ENCODE assay signal across 11 cellular contexts in genomic region chr2:43192939-43193651, GRCh38. TPM values are rescaled to one million over a fixed set of nuclear protein-coding genes. Genes with fewer than 3 reads are reported as not detected.
DNase-seq lines count a peak whose midpoint lies in the region; ATAC-seq and TF ChIP-seq lines count a peak whose summit lies in the region.
"Had no signal": no experiment of that assay in that cellular context is flagged by ENCODE, and none has a peak within 500 bp of the region (broad histone marks: within the 10 kb centered on the region; RNA-seq: fewer than 3 reads in every experiment).

No MANE protein-coding gene starts in this region.

- POLR2A ChIA-PET in Caco-2 (lab: Charles Lee) = interaction anchor here (0.5 to 2.1 kb wide), 2 partner anchors 26 to 31 kb away, joined by 3 to 24 read pairs; no protein-coding TSS in a partner anchor

- H3K4me3 Mint-ChIP-seq in Caco-2 (ENCODE audit: unreplicated experiment) (peak overlapping the region; percentile 16), endodermal cell (no peak overlapping the region)

- 91 to 100% methylated on average over 6 to 10 of the region's 10 CpGs for WGBS in endodermal cell (ENCODE audit: insufficient coverage in 1 of 2, insufficient read length in 1 of 2), 2 experiments

- H3K36me3 Mint-ChIP-seq in Caco-2 (ENCODE audit: insufficient read depth, unreplicated experiment) (peaks cover 38% of the 10 kb centered on the region), endodermal cell (ENCODE audit: low read depth) (no peaks in the 10 kb centered on the region)

- ATAC-seq in sciatic nerve (no peak), HG03457 (IDR thresholded peaks at IDR 0.05; ENCODE audit: unreplicated experiment) (no peak)
- ATAC-seq: PC-3 had no signal

- CTCF ChIA-PET in Caco-2 (lab: Charles Lee) = interaction anchor here (0.6 to 2.6 kb wide), 6 partner anchors 15 to 218 kb away, joined by 3 to 12 read pairs (median 4); no protein-coding TSS in a partner anchor

- no peaks in the 10 kb centered on the region for H3K9me3 ChIP-seq in Caco-2
- no peaks in the 10 kb centered on the region for H3K9me3 ChIP-seq in Peyer's patch
- H3K9me3 ChIP-seq in endodermal cell (ENCODE audit: control insufficient read depth, low read length) = no peaks in the 10 kb centered on the region
- no peaks in the 10 kb centered on the region for H3K9me3 ChIP-seq in neutrophil
- H3K9me3 ChIP-seq in BE2C = no peaks in the 10 kb centered on the region; the same call in 1 of the 2 replicates

- intact Hi-C loops in Caco-2 (cut with micrococcal nuclease; ENCODE audit: unreplicated experiment) (loop anchor here (2.0 kb wide), 1 partner anchor 14 kb away; no protein-coding TSS in a partner anchor), sciatic nerve (cut with DNase I) (no loop called here)

- no peaks in the 10 kb centered on the region for H3K27me3 ChIP-seq in Caco-2 (replicated peaks; ENCODE audit: control insufficient read depth, insufficient read depth, low read length)
- no peaks in the 10 kb centered on the region for H3K27me3 ChIP-seq in Peyer's patch
- H3K27me3 ChIP-seq in endodermal cell (ENCODE audit: control insufficient read depth, insufficient read depth, low read length, poor library complexity, severe bottlenecking) = no peaks in the 10 kb centered on the region
- H3K27me3 ChIP-seq in neutrophil = no peaks in the 10 kb centered on the region
- no peaks in the 10 kb centered on the region for H3K27me3 ChIP-seq in BE2C

- BruUV-seq in Caco-2 (replicated peaks; lab: Mats Ljungman, UMichigan) = no TSS peak

- DNase-seq in Caco-2 (peak; percentile 49 to 73), Peyer's patch (peak in 1 of 3 donors; percentile 66), endodermal cell (no peak), sciatic nerve (ENCODE audit: low spot score) (no peak), BE2C (no peak)
- DNase-seq: central memory CD4-positive, alpha-beta T cell; NCI-H2081 treated with DMSO at 0.1 percent for 48 hours; PC-3 had no signal

- TF ChIP-seq CTCF in Caco-2 (IDR thresholded peaks at IDR 0.05; ENCODE audit: insufficient read depth in 1 of 2, low read depth in 1 of 2, low read length in 1 of 2, severe bottlenecking in 1 of 2, unreplicated experiment in 1 of 2) (no peak), Peyer's patch (IDR thresholded peaks at IDR 0.05) (no peak), endodermal cell (conservative IDR thresholded peaks at IDR 0.05) (no peak), neutrophil (IDR thresholded peaks at IDR 0.05) (no peak), BE2C (IDR thresholded peaks at IDR 0.05; ENCODE audit: low read depth, low read length) (no peak)

- no peaks in the 10 kb centered on the region for H3K9me3 Mint-ChIP-seq in Caco-2 (ENCODE audit: unreplicated experiment)
- no peaks in the 10 kb centered on the region for H3K9me3 Mint-ChIP-seq in endodermal cell

- H3K9ac ChIP-seq in endodermal cell (ENCODE audit: extremely low read depth, low read length, poor library complexity, severe bottlenecking) = no peak overlapping the region

- H3K4me1 ChIP-seq in Caco-2 (peaks cover 76% of the 10 kb centered on the region), Peyer's patch (peaks cover 4 to 49% (median 21%) of the 10 kb centered on the region in 4 donors), endodermal cell (ENCODE audit: control insufficient read depth, insufficient read depth, low read length) (peaks cover 9% of the 10 kb centered on the region), neutrophil (ENCODE audit: control insufficient read depth in 1 of 2, insufficient read depth in 1 of 2, low read depth in 1 of 2, low read length in 1 of 2) (peaks cover 56 to 64% of the 10 kb centered on the region in 2 experiments), BE2C (no peaks in the 10 kb centered on the region)

- H3K4me1 Mint-ChIP-seq in Caco-2 (ENCODE audit: low read depth, unreplicated experiment) (peaks cover 62% of the 10 kb centered on the region), endodermal cell (peaks cover 40% of the 10 kb centered on the region)

- H3K4me3 ChIP-seq in Caco-2 (ENCODE audit: low read depth, low read length) (no peak overlapping the region), Peyer's patch (no peak overlapping the region), endodermal cell (ENCODE audit: low read length) (no peak overlapping the region), neutrophil (ENCODE audit: low read depth in 1 of 2, low read length in 1 of 2) (no peak overlapping the region), BE2C (ENCODE audit: low read depth, low read length) (no peak overlapping the region)
- H3K4me3 ChIP-seq: GM12878 had no signal

- H3K27ac Mint-ChIP-seq in Caco-2 (ENCODE audit: unreplicated experiment) (peak overlapping the region; percentile 91), endodermal cell (peak overlapping the region; percentile 94)

- H3K27me3 Mint-ChIP-seq in Caco-2 (ENCODE audit: insufficient read depth, unreplicated experiment) = no peaks in the 10 kb centered on the region
- no peaks in the 10 kb centered on the region for H3K27me3 Mint-ChIP-seq in endodermal cell (ENCODE audit: insufficient read depth)

- TF ChIP-seq POLR2A in Peyer's patch (IDR thresholded peaks at IDR 0.05) = peak in 1 of 2 donors; percentile 14

- H3K27ac ChIP-seq in Peyer's patch (peak overlapping the region; percentile 76 to 99 (median 89)), endodermal cell (ENCODE audit: low read depth, low read length) (no peak overlapping the region), neutrophil (peak overlapping the region; percentile 59)

- no peaks in the 10 kb centered on the region for H3K36me3 ChIP-seq in Caco-2 (ENCODE audit: control insufficient read depth, insufficient read depth, low read length)
- H3K36me3 ChIP-seq in Peyer's patch = no peaks in the 10 kb centered on the region
- H3K36me3 ChIP-seq in endodermal cell (ENCODE audit: control insufficient read depth, insufficient read depth, low read length) = no peaks in the 10 kb centered on the region
- H3K36me3 ChIP-seq in neutrophil = no peaks in the 10 kb centered on the region
- no peaks in the 10 kb centered on the region for H3K36me3 ChIP-seq in BE2C

RNA-seq across cellular contexts. Expression of gene ZFP36L2, which starts 33.3 kb away (rescaled TPM):
- total RNA-seq in Caco-2 (2022) = 225 and 237 TPM in 2 replicates
- 100 to 1,000 TPM in 3 of 4 donors, 10 to 100 TPM in 1; 90.4 to 227 (median 148) TPM for total RNA-seq in Peyer's patch
- total RNA-seq in endodermal cell = 100 to 1,000 TPM in 1 of 2 donors, 10 to 100 TPM in 1; 77.1 to 114 TPM
- polyA plus RNA-seq in endodermal cell (2013, experiment 1 of 2) = 59.2 TPM
- polyA plus RNA-seq in endodermal cell (2013, experiment 2 of 2) = 48.7 TPM
- 172 TPM for total RNA-seq in sciatic nerve
- polyA plus RNA-seq in BE2C (2012; ENCODE audit: insufficient read depth, insufficient read length, low read depth) = 17.9 TPM

Comparison
In these comparisons a context has a peak if more than half of its experiments do, and no peak if none do; other contexts are left out.
1. DNase-seq: peak in Caco-2 (2 of 2); none in endodermal cell (single experiment), sciatic nerve (single experiment) and BE2C (single experiment).